Comparison of ENCODE assay signal across 8 cellular contexts in the genomic region with DNA sequence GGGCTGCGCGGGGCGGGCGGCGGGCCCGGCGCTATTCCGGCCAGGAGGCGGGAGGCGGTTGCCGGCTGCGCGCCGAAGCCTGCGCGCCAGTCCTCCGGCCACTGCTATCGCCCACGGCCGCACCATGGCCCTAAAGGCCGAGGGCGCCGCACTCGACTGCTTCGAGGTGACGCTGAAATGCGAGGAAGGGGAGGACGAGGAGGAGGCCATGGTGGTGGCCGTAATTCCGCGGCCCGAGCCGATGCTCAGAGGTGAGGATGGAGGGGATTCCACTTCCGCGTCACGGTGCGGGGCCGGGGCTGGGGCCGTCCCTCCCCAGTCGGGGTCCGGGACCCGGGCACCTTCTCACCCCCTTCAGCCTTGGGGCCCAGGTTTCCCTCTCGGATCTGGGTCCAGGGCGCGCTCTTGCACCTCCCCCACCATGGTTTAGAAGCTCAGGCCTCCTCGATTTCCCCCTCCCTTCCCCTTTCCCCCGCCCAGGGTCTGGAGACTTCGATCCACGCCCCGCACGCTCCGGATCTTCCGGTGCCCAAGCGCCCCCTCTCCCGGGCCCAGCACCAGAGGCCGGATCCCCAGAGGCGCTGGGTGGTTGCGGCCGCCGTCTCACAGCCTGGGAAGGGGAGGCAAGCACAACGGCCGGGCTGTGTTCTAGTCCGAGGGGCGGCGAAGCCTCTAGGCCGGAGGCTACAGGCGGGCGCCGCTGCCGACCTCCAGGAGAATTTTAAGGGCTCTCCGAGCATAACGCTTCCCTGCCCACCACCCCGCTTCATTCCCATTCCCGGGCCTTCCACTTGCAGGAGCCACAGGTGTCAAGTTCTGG. TPM values are rescaled to one million over a fixed set of nuclear protein-coding genes. Genes with fewer than 3 reads are reported as not detected.
DNase-seq lines count a peak whose midpoint lies in the region; ATAC-seq and TF ChIP-seq lines count a peak whose summit lies in the region.

No MANE protein-coding gene starts in this region.

- H3K27me3 ChIP-seq in esophagus squamous epithelium (no peaks in the 10 kb centered on the region), muscle layer of duodenum (ENCODE audit: low read depth, low read length) (no peaks in the 10 kb centered on the region), thymus (ENCODE audit: control insufficient read depth, insufficient read depth) (no peaks in the 10 kb centered on the region)

- intact Hi-C loops in Right ventricle myocardium inferior (cut with DNase I): loop anchor here (1.0 kb wide), 1 partner anchor 45 kb away; a partner anchor contains a TSS
- intact Hi-C loops in cardiac septum (cut with DNase I): loop anchor here (5.0 kb wide), 1 partner anchor 46 kb away; a partner anchor contains a TSS
- intact Hi-C loops in esophagus squamous epithelium (cut with DNase I): loop anchor here (10.0 kb wide), 1 partner anchor 49 kb away; a partner anchor contains a TSS

- H3K36me3 ChIP-seq in esophagus squamous epithelium: peaks cover 13 to 27% (median 13%) of the 10 kb centered on the region in 3 donors
- peaks cover 21 to 22% of the 10 kb centered on the region in 2 donors for H3K36me3 ChIP-seq in muscle layer of duodenum (ENCODE audit: control insufficient read depth in 1 of 2, insufficient read depth in 2 of 2, low read length in 2 of 2)
- peaks cover 32% of the 10 kb centered on the region for H3K36me3 ChIP-seq in thymus (ENCODE audit: control insufficient read depth, insufficient read depth)

- H3K9me3 ChIP-seq in esophagus squamous epithelium (no peaks in the 10 kb centered on the region), muscle layer of duodenum (ENCODE audit: control insufficient read depth in 1 of 2, low read length in 2 of 2) (no peaks in the 10 kb centered on the region), thymus (ENCODE audit: control insufficient read depth) (no peaks in the 10 kb centered on the region)

- H3K4me1 ChIP-seq in esophagus squamous epithelium (peaks cover 6 to 35% (median 19%) of the 10 kb centered on the region in 3 donors), muscle layer of duodenum (ENCODE audit: control insufficient read depth in 1 of 2, insufficient read depth in 2 of 2, low read length in 2 of 2) (peaks cover 13 to 22% of the 10 kb centered on the region in 2 donors), thymus (ENCODE audit: control insufficient read depth, insufficient read depth, low read length) (peaks cover 9% of the 10 kb centered on the region)

- H3K4me3 ChIP-seq in esophagus squamous epithelium: peak overlapping the region; percentile 60 to 97 (median 83)
- peak overlapping the region; percentile 74 to 93 for H3K4me3 ChIP-seq in muscle layer of duodenum (ENCODE audit: low read depth in 1 of 2, low read length in 2 of 2)
- H3K4me3 ChIP-seq in thymus (ENCODE audit: low read length): peak overlapping the region; percentile 90

- H3K27ac ChIP-seq in esophagus squamous epithelium (peak overlapping the region; percentile 81 to 88 (median 86)), muscle layer of duodenum (ENCODE audit: low read length) (no peak overlapping the region), thymus (ENCODE audit: low read depth) (peak overlapping the region; percentile 15)

- TF ChIP-seq POLR2A in esophagus squamous epithelium (IDR thresholded peaks at IDR 0.05): no peak

- WGBS in esophagus squamous epithelium, 2 donors: 0 to 7% methylated on average over 5 to 9 of the region's 74 CpGs
- WGBS in thymus: 1% methylated on average over 74 of the region's 74 CpGs

- no peak for TF ChIP-seq CTCF in esophagus squamous epithelium (IDR thresholded peaks at IDR 0.05)

- peak; percentile 43 for ATAC-seq in Right ventricle myocardium inferior
- ATAC-seq in HG02852 (IDR thresholded peaks at IDR 0.05; ENCODE audit: unreplicated experiment): peak; percentile 35

- peak; percentile 73 for DNase-seq in Right ventricle myocardium inferior (ENCODE audit: missing footprints)
- DNase-seq in cardiac septum (ENCODE audit: low spot score): no peak
- DNase-seq in NCI-H2171 treated with DMSO at 0.1 percent for 48 hours (lab: John Stamatoyannopoulos, UW): peak; percentile 39
- peak; percentile 39 for DNase-seq in activated T-cell treated with anti-CD3 and anti-CD28 coated beads, Interleukin-2, amount 50 U/mL, for 1 hour
- no peak for DNase-seq in esophagus squamous epithelium (lab: John Stamatoyannopoulos, UW)

RNA-seq across cellular contexts. Expression of a gene that starts 0.5 kb away (rescaled TPM):
- total RNA-seq in Right ventricle myocardium inferior: 11.9 TPM
- 14.0 TPM for total RNA-seq in cardiac septum
- total RNA-seq in esophagus squamous epithelium: 1 to 10 TPM; 3.4 to 8.8 (median 6.1) TPM
- polyA plus RNA-seq in thymus: 11.7 TPM

RNA-seq across cellular contexts. Expression of a gene that starts 25.1 kb away (rescaled TPM):
- total RNA-seq in Right ventricle myocardium inferior: 37.4 TPM
- total RNA-seq in cardiac septum: 32.4 TPM
- total RNA-seq in esophagus squamous epithelium: 10 to 100 TPM; 47.0 to 91.0 (median 62.2) TPM
- polyA plus RNA-seq in thymus: 17.5 TPM

RNA-seq across cellular contexts. Expression of a gene that starts 45.2 kb away (rescaled TPM):
- total RNA-seq in Right ventricle myocardium inferior: 12.6 TPM
- total RNA-seq in cardiac septum: 14.3 TPM
- 10 to 100 TPM in 1 of 4 donors, 1 to 10 TPM in 3; 2.9 to 12.0 (median 4.6) TPM for total RNA-seq in esophagus squamous epithelium
- 10.3 TPM for polyA plus RNA-seq in thymus

Comparison
In these comparisons a context has a peak if more than half of its experiments do, and no peak if none do; other contexts are left out.
1. DNase-seq: peak in Right ventricle myocardium inferior (single experiment), NCI-H2171 treated with DMSO at 0.1 percent for 48 hours (single experiment) and activated T-cell treated with anti-CD3 and anti-CD28 coated beads, Interleukin-2, amount 50 U/mL, for 1 hour (single experiment); none in cardiac septum (single experiment) and esophagus squamous epithelium (single experiment).
2. Peak in every context shown above with its lines, with median percentiles within 50 percentile points of each other: H3K4me3 ChIP-seq.